ENCODE assay signal across 9 cellular contexts in the genomic region with DNA sequence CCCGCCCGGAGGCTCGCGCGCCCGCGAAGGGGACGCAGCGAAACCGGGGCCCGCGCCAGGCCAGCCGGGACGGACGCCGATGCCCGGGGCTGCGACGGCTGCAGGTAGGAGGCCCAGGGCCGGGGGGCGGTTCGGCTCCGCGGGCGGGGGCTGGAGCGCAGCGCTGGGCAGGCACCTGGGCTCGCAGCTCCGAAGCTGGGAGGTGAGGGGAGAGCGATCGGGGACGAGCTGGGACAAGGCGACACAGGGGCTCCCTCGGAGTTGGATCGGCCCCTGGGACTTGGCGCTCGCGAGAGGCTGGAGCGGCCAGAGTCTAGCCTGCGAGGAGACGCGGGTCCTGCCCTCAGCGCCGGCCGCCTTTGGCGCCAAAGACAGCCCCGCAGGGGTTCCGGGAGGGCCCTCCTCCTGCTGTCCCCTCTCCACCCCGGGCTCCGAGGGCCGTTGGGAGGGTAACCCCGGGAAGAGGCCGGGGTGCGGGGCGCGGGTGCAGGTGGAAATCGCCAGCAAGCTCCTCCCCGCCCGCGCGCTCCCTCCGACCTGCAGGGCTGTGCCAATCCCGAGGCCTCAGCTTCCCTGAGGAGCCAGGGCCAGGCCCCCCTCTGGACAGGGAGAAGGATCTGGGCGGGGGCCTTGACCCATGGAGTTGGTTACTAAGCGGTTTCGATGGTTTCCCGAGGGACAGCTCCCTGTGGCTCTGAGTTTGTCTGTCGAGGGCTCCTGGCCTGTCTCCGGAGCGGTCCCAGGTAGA. TPM values are rescaled to one million over a fixed set of nuclear protein-coding genes. Genes with fewer than 3 reads are reported as not detected.
DNase-seq lines count a peak whose midpoint lies in the region; TF ChIP-seq lines count a peak whose summit lies in the region.
"Had no signal": no experiment of that assay in that cellular context is flagged by ENCODE, and none has a peak within 500 bp of the region (broad histone marks: within the 10 kb centered on the region; RNA-seq: fewer than 3 reads in every experiment).

No MANE protein-coding gene starts in this region.

- H3K79me2 ChIP-seq in parathyroid adenoma = no peaks in the 10 kb centered on the region

- H3K27me3 ChIP-seq in HUES48 (ENCODE audit: control insufficient read depth, insufficient read depth, low read length) (peaks cover 74% of the 10 kb centered on the region), parathyroid adenoma (ENCODE audit: control insufficient read depth, insufficient read depth, low read length) (peaks cover 8% of the 10 kb centered on the region)

- H3K4me3 ChIP-seq in HUES48 (ENCODE audit: low read depth, low read length) (peak overlapping the region; percentile 95), parathyroid adenoma (ENCODE audit: low read depth, low read length) (peak overlapping the region; percentile 4)

- H3K4me1 ChIP-seq in HUES48 (ENCODE audit: control insufficient read depth, insufficient read depth, low read length) (peaks cover 8% of the 10 kb centered on the region; the same call in 1 of the 2 replicates), parathyroid adenoma (peaks cover 4% of the 10 kb centered on the region)

- H3K36me3 ChIP-seq in HUES48 (ENCODE audit: control insufficient read depth, insufficient read depth, low read length) (0 out of 2 replicates have a peak, but pooled peaks cover 5% of the 10 kb centered on the region), parathyroid adenoma (ENCODE audit: control insufficient read depth, insufficient read depth, low read length) (no peaks in the 10 kb centered on the region)

- peak overlapping the region; percentile 46 for H3K4me2 ChIP-seq in parathyroid adenoma (ENCODE audit: low read length)

- no peak overlapping the region for H3K9ac ChIP-seq in HUES48 (ENCODE audit: low read depth, low read length)
- no peak overlapping the region for H3K9ac ChIP-seq in parathyroid adenoma

- H3K9me3 ChIP-seq in HUES48 (ENCODE audit: control insufficient read depth, insufficient read depth, low read length) (no peaks in the 10 kb centered on the region), parathyroid adenoma (ENCODE audit: control insufficient read depth, low read length) (no peaks in the 10 kb centered on the region)

- no peak overlapping the region for H2AFZ ChIP-seq in parathyroid adenoma

- peak; percentile 69 for DNase-seq in DMS 273 (lab: John Stamatoyannopoulos, UW; ENCODE audit: unreplicated experiment)
- DNase-seq in DMS 273 treated with DMSO at 0.1 percent for 48 hours (lab: John Stamatoyannopoulos, UW) = no peak
- peak; percentile 45 for DNase-seq in cerebellum (ENCODE audit: low spot score)
- DNase-seq in NOMO-1 (lab: John Stamatoyannopoulos, UW; ENCODE audit: unreplicated experiment in 2 of 2) = no peak
- no peak for DNase-seq in inferior parietal cortex (ENCODE audit: extremely low spot score)
- no peak for DNase-seq in GF-D8 (lab: John Stamatoyannopoulos, UW)

- H3K27ac ChIP-seq in HUES48 (ENCODE audit: low read depth, low read length) (no peak overlapping the region), parathyroid adenoma (no peak overlapping the region)
- H3K27ac ChIP-seq: 22Rv1 had no signal

- no peak for TF ChIP-seq CTCF in parathyroid adenoma (IDR thresholded peaks at IDR 0.05)

RNA-seq across cellular contexts. Expression of a gene that starts 0.4 kb away (rescaled TPM):
- total RNA-seq in cerebellum = 0.36 TPM

RNA-seq across cellular contexts. Expression of a gene that starts 2.8 kb away (rescaled TPM):
- 13.2 TPM for total RNA-seq in cerebellum

RNA-seq across cellular contexts. Expression of a gene that starts 27.9 kb away (rescaled TPM):
- 12.1 TPM for total RNA-seq in cerebellum

RNA-seq across cellular contexts. Expression of a gene that starts 41.4 kb away (rescaled TPM):
- 14.9 TPM for total RNA-seq in cerebellum

Comparison
In these comparisons a context has a peak if more than half of its experiments do, and no peak if none do; other contexts are left out.
1. DNase-seq: peak in DMS 273 (single experiment) and cerebellum (single experiment); none in DMS 273 treated with DMSO at 0.1 percent for 48 hours (single experiment), NOMO-1 (0 of 2), inferior parietal cortex (single experiment) and GF-D8 (single experiment).